ENCODE assay signal across 23 cellular contexts in the genomic region with DNA sequence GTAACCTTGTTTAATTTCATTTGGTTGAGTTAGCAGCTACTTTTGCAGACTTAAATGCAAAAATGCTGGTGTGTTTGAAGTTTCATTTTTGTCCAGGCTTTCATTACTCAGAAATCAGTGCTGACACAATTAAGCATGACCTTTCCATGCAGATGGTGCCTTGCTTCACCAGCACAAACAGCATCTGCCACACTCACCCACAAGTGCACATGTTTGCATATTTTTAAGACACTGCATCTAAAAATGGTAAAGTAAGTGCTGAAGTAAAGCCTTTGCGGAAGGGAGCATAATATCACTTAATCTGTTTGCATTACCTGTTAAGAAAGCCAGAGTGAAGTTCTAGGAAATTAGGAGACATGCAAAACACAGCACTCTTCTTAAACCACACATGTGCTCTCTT. TPM values are rescaled to one million over a fixed set of nuclear protein-coding genes. Genes with fewer than 3 reads are reported as not detected.
DNase-seq lines count a peak whose midpoint lies in the region; ATAC-seq and TF ChIP-seq lines count a peak whose summit lies in the region.
"Had no signal": no experiment of that assay in that cellular context is flagged by ENCODE, and none has a peak within 500 bp of the region (broad histone marks: within the 10 kb centered on the region; RNA-seq: fewer than 3 reads in every experiment).

No MANE protein-coding gene starts in this region.

- peak overlapping the region; percentile 28; the same call in 1 of the 2 replicates for H3K27ac ChIP-seq in DOHH2 (ENCODE audit: low read depth, low read length)
- H3K27ac ChIP-seq in MM.1S (ENCODE audit: low read length) = peak overlapping the region; percentile 67
- no peak overlapping the region for H3K27ac ChIP-seq in dorsolateral prefrontal cortex
- H3K27ac ChIP-seq: BLaER1 had no signal

- H3K4me1 Mint-ChIP-seq in activated B cell treated with CpG ODN at 0.5 μM for 24 hours = peaks cover 37% of the 10 kb centered on the region
- peaks cover 21 to 47% of the 10 kb centered on the region in 2 donors for H3K4me1 Mint-ChIP-seq in stimulated activated naive B cell treated with anti-CD40 and anti-IgM and Interleukin-4, amounts not matched to agents 10 μg/mL and 1 μg/mL and 100 μg/mL, for 72 hours

- H3K36me3 Mint-ChIP-seq in activated B cell treated with CpG ODN at 0.5 μM for 24 hours (ENCODE audit: low read depth) = no peaks in the 10 kb centered on the region
- no peaks in the 10 kb centered on the region for H3K36me3 Mint-ChIP-seq in stimulated activated naive B cell treated with anti-CD40 and anti-IgM and Interleukin-4, amounts not matched to agents 10 μg/mL and 1 μg/mL and 100 μg/mL, for 72 hours
- H3K36me3 Mint-ChIP-seq: CD4-positive, alpha-beta memory T cell had no signal

- H3K36me3 ChIP-seq in DOHH2 (ENCODE audit: control insufficient read depth, low read length) (no peaks in the 10 kb centered on the region), MM.1S (replicated peaks; ENCODE audit: insufficient read depth, low read length) (no peaks in the 10 kb centered on the region)
- H3K36me3 ChIP-seq: BLaER1 had no signal

- H3K4me1 ChIP-seq in DOHH2 (ENCODE audit: control insufficient read depth, low read length) (peaks cover 43% of the 10 kb centered on the region), MM.1S (ENCODE audit: low read length) (peaks cover 35% of the 10 kb centered on the region)
- H3K4me1 ChIP-seq: BLaER1 had no signal

- CTCF ChIA-PET in activated B cell treated with CpG ODN at 0.5 μM for 24 hours (lab: Charles Lee) = interaction anchor here (0.8 to 5.2 kb wide), 16 partner anchors 8 to 346 kb away, joined by 3 to 57 read pairs (median 5); partner anchors contain the start of genes DAPP1 and TRMT10A

- peak; percentile 86 for DNase-seq in MM.1S
- DNase-seq in activated B cell treated with CpG ODN at 0.5 μM for 24 hours = no peak
- no peak for DNase-seq in stimulated activated naive B cell treated with anti-CD40 and anti-IgM and Interleukin-4, amounts not matched to agents 10 μg/mL and 1 μg/mL and 100 μg/mL, for 72 hours
- no peak for DNase-seq in dorsolateral prefrontal cortex
- DNase-seq in NCI-H1694 treated with DMSO at 0.1 percent for 48 hours (lab: John Stamatoyannopoulos, UW) = no peak
- DNase-seq: Calu3; CD4-positive, alpha-beta memory T cell; GOT3; MV-4-11; NCI-H1417; NCI-H187 treated with DMSO at 0.1 percent for 48 hours; NCI-H345; NCI-H526 treated with DMSO at 0.1 percent for 48 hours; OCI-M1; SHP77 treated with DMSO at 0.1 percent for 48 hours; T-helper 1 cell; T-helper 9 cell had no signal

- no peaks in the 10 kb centered on the region for H4K20me1 ChIP-seq in DOHH2 (ENCODE audit: control insufficient read depth, insufficient read depth, low read depth, low read length)
- H4K20me1 ChIP-seq in MM.1S (ENCODE audit: insufficient read depth, low read length) = no peaks in the 10 kb centered on the region
- H4K20me1 ChIP-seq: BLaER1 had no signal

- no peak overlapping the region for H3K4me3 Mint-ChIP-seq in activated B cell treated with CpG ODN at 0.5 μM for 24 hours
- no peak overlapping the region for H3K4me3 Mint-ChIP-seq in stimulated activated naive B cell treated with anti-CD40 and anti-IgM and Interleukin-4, amounts not matched to agents 10 μg/mL and 1 μg/mL and 100 μg/mL, for 72 hours
- H3K4me3 Mint-ChIP-seq: CD4-positive, alpha-beta memory T cell had no signal

- H3K27me3 ChIP-seq in DOHH2 (ENCODE audit: control insufficient read depth, low read length) = peaks cover 9% of the 10 kb centered on the region; the same call in 1 of the 2 replicates
- H3K27me3 ChIP-seq in MM.1S (replicated peaks; ENCODE audit: insufficient read depth, low read length) = no peaks in the 10 kb centered on the region
- H3K27me3 ChIP-seq in dorsolateral prefrontal cortex = peaks cover 0 to 37% (median 0%) of the 10 kb centered on the region in 45 donors
- H3K27me3 ChIP-seq: BLaER1 had no signal

- H3K27ac Mint-ChIP-seq in activated B cell treated with CpG ODN at 0.5 μM for 24 hours = no peak overlapping the region
- no peak overlapping the region for H3K27ac Mint-ChIP-seq in stimulated activated naive B cell treated with anti-CD40 and anti-IgM and Interleukin-4, amounts not matched to agents 10 μg/mL and 1 μg/mL and 100 μg/mL, for 72 hours
- H3K27ac Mint-ChIP-seq: CD4-positive, alpha-beta memory T cell had no signal

- peak overlapping the region; percentile 49 for H3K4me3 ChIP-seq in DOHH2 (ENCODE audit: low read length)
- H3K4me3 ChIP-seq in MM.1S (ENCODE audit: low read length) = peak overlapping the region; percentile 25
- no peak overlapping the region for H3K4me3 ChIP-seq in dorsolateral prefrontal cortex
- H3K4me3 ChIP-seq: BLaER1, K562 had no signal

- no peaks in the 10 kb centered on the region for H3K9me2 ChIP-seq in DOHH2 (replicated peaks; ENCODE audit: control insufficient read depth, low read length)
- H3K9me2 ChIP-seq in MM.1S (replicated peaks; ENCODE audit: insufficient read depth, low read length) = no peaks in the 10 kb centered on the region

- intact Hi-C loops in activated B cell treated with CpG ODN at 0.5 μM for 24 hours (cut with micrococcal nuclease) = loop anchor here (2.0 kb wide), 1 partner anchor 347 kb away; no protein-coding TSS in a partner anchor
- intact Hi-C loops in dorsolateral prefrontal cortex (cut with DNase I) = no loop called here

- TF ChIP-seq CTCF in DOHH2 (IDR thresholded peaks at IDR 0.05; ENCODE audit: low read depth, low read length, poor library complexity, severe bottlenecking) (no peak), MM.1S (IDR thresholded peaks at IDR 0.05; ENCODE audit: low read length) (no peak), activated B cell treated with CpG ODN at 0.5 μM for 24 hours (IDR thresholded peaks at IDR 0.05) (no peak), dorsolateral prefrontal cortex (IDR thresholded peaks at IDR 0.05 in 54 of 56, conservative IDR thresholded peaks at IDR 0.05 in 2 of 56; ENCODE audit: low read depth in 1 of 56, partially characterized antibody in 56 of 56) (no peak)

- peak overlapping the region; percentile 67 for H3K4me2 ChIP-seq in DOHH2 (ENCODE audit: low read length)
- peak overlapping the region; percentile 58 for H3K4me2 ChIP-seq in MM.1S (ENCODE audit: low read depth, low read length)
- H3K4me2 ChIP-seq: BLaER1 had no signal

- H3K9me3 Mint-ChIP-seq in activated B cell treated with CpG ODN at 0.5 μM for 24 hours = no peaks in the 10 kb centered on the region
- peaks cover 2 to 4% of the 10 kb centered on the region in 2 donors for H3K9me3 Mint-ChIP-seq in stimulated activated naive B cell treated with anti-CD40 and anti-IgM and Interleukin-4, amounts not matched to agents 10 μg/mL and 1 μg/mL and 100 μg/mL, for 72 hours
- H3K9me3 Mint-ChIP-seq: CD4-positive, alpha-beta memory T cell had no signal

- H3K79me2 ChIP-seq in DOHH2 (ENCODE audit: control insufficient read depth, low read length) (no peaks in the 10 kb centered on the region), MM.1S (ENCODE audit: low read length) (no peaks in the 10 kb centered on the region)

- POLR2A ChIA-PET in activated B cell treated with CpG ODN at 0.5 μM for 24 hours (lab: Charles Lee) = interaction anchor here (0.6 to 2.5 kb wide), 6 partner anchors 8 to 880 kb away, joined by 3 to 23 read pairs (median 3); partner anchors contain the start of genes EIF4E, H2AZ1, LAMTOR3 and TRMT10A

- H3F3A ChIP-seq in DOHH2 (ENCODE audit: control insufficient read depth, insufficient read depth) = peaks cover 14% of the 10 kb centered on the region; the same call in 1 of the 2 replicates
- peaks cover 15% of the 10 kb centered on the region for H3F3A ChIP-seq in MM.1S (ENCODE audit: insufficient read depth, low read length)

- ATAC-seq in activated B cell treated with CpG ODN at 0.5 μM for 24 hours (ENCODE audit: low read depth) (peak; percentile 23), GM19455 (IDR thresholded peaks at IDR 0.05; ENCODE audit: unreplicated experiment) (no peak)
- ATAC-seq in stimulated activated naive B cell treated with anti-CD40 and anti-IgM and Interleukin-4, amounts not matched to agents 10 μg/mL and 1 μg/mL and 100 μg/mL, for 72 hours (replicated peaks) = peak; percentile 54 to 68
- ATAC-seq: K562, SK-N-SH treated with all-trans-retinoic acid at 6 μM for 48 hours had no signal

- no peaks in the 10 kb centered on the region for H3K9me3 ChIP-seq in DOHH2 (ENCODE audit: control insufficient read depth, insufficient read depth, low read length)
- no peaks in the 10 kb centered on the region for H3K9me3 ChIP-seq in MM.1S (replicated peaks; ENCODE audit: insufficient read depth, low read length)
- H3K9me3 ChIP-seq: BLaER1 had no signal

- H3K27me3 Mint-ChIP-seq in activated B cell treated with CpG ODN at 0.5 μM for 24 hours = peaks cover 5% of the 10 kb centered on the region
- peaks cover under 1 to 9% of the 10 kb centered on the region in 2 donors for H3K27me3 Mint-ChIP-seq in stimulated activated naive B cell treated with anti-CD40 and anti-IgM and Interleukin-4, amounts not matched to agents 10 μg/mL and 1 μg/mL and 100 μg/mL, for 72 hours

- H2AFZ ChIP-seq in MM.1S (ENCODE audit: low read length) = peak overlapping the region; percentile 49

- H3K9ac ChIP-seq in MM.1S (ENCODE audit: low read length) = peak overlapping the region; percentile 37
- H3K9ac ChIP-seq: BLaER1 had no signal

RNA-seq across cellular contexts. Expression of gene DAPP1, which starts 7.3 kb away (rescaled TPM):
- total RNA-seq in activated B cell treated with CpG ODN at 0.5 μM for 24 hours = 137 and 144 TPM in 2 replicates
- 1 to 10 TPM in 49 of 120 experiments, under 1 TPM in 66, not detected in 5; 0.13 to 2.7 (median 0.90) TPM for total RNA-seq in dorsolateral prefrontal cortex
- total RNA-seq: RPMI7951 had no signal

Comparison
In these comparisons a context has a peak if more than half of its experiments do, and no peak if none do; other contexts are left out.
1. H3K27ac ChIP-seq: peak in DOHH2 (single experiment) and MM.1S (single experiment); none in dorsolateral prefrontal cortex (0 of 59).
2. H3K4me3 ChIP-seq: peak in DOHH2 (single experiment) and MM.1S (single experiment); none in dorsolateral prefrontal cortex (0 of 59).
3. RNA of gene DAPP1, which starts 7.3 kb away (total RNA-seq): 137 to 144 TPM in activated B cell treated with CpG ODN at 0.5 μM for 24 hours; 0.13 to 2.7 TPM in dorsolateral prefrontal cortex; every median in the first group is over 10 times any median in the second.